In genomic region chr6:46215777-46216176, GRCh38 we compare ENCODE assay signal across 1 cellular context.
TF ChIP-seq lines count a peak whose summit lies in the region.

No MANE protein-coding gene starts in this region.

TF ChIP-seq in HepG2, 621 proteins besides CTCF, POLR2A, EP300 and RAD21 (continued from another document):
- TF ChIP-seq CSRNP1 (CRISPR knock-in tag; IDR thresholded peaks at IDR 0.05) (no peak), TARDBP (CRISPR knock-in tag; IDR thresholded peaks at IDR 0.05) (no peak), KLF16 (CRISPR knock-in tag; IDR thresholded peaks at IDR 0.05) (no peak), ZNF335 (CRISPR knock-in tag; IDR thresholded peaks at IDR 0.05) (no peak), SYNCRIP (IDR thresholded peaks at IDR 0.05; ENCODE audit: insufficient read depth, low read depth, low read length) (no peak)
TF ChIP-seq in HepG2: peak in this region for 2.
